15 cellular contexts compared by ENCODE assay signal in genomic region chr10:83522881-83523386, GRCh38.
DNase-seq lines count a peak whose midpoint lies in the region; ATAC-seq and TF ChIP-seq lines count a peak whose summit lies in the region.
"Had no signal": no experiment of that assay in that cellular context is flagged by ENCODE, and none has a peak within 500 bp of the region (broad histone marks: within the 10 kb centered on the region; RNA-seq: fewer than 3 reads in every experiment).

No MANE protein-coding gene starts in this region.

- H3K27me3 ChIP-seq in cardiac muscle cell, result no peaks in the 10 kb centered on the region

- H3K4me3 ChIP-seq in AG09309 (ENCODE audit: control insufficient read depth, low read depth, low read length) (no peak overlapping the region), cardiac muscle cell (no peak overlapping the region)

- DNase-seq in AG09309 (ENCODE audit: low read depth) (peak; percentile 78), amniotic epithelial cell (ENCODE audit: low read depth) (peak; percentile 92), cardiac muscle cell (ENCODE audit: low read depth in 1 of 2, low spot score in 1 of 2) (no peak), omental fat pad (ENCODE audit: low spot score) (no peak), T-helper 1 cell (no peak), medulla oblongata (ENCODE audit: extremely low spot score) (no peak)
- DNase-seq: activated CD4-positive, CD25-positive, alpha-beta regulatory T cell; activated CD8-positive, alpha-beta memory T cell treated with anti-CD3 and anti-CD28 coated beads, Interleukin-2, amount 50 U/mL, for 48 hours; activated naive CD4-positive, alpha-beta T cell treated with anti-CD3 and anti-CD28 coated beads, Interleukin-2, amount 50 U/mL, for 16 hours; kidney; naive thymus-derived CD4-positive, alpha-beta T cell; NCI-H1092; NCI-H2227 treated with DMSO at 0.1 percent for 48 hours had no signal

- H3K27ac ChIP-seq in cardiac muscle cell, result peak overlapping the region; percentile 66

- peak; percentile 87 for ATAC-seq in omental fat pad (ENCODE audit: low FRiP score)
- ATAC-seq in HG02623 (IDR thresholded peaks at IDR 0.05; ENCODE audit: unreplicated experiment), result no peak
- no peak for ATAC-seq in GM18519 (IDR thresholded peaks at IDR 0.05; ENCODE audit: low FRiP score, unreplicated experiment)
- ATAC-seq: naive thymus-derived CD4-positive, alpha-beta T cell had no signal

- no peaks in the 10 kb centered on the region for H3K4me1 ChIP-seq in cardiac muscle cell (ENCODE audit: low read depth)

- H3K36me3 ChIP-seq in cardiac muscle cell, result no peaks in the 10 kb centered on the region

- TF ChIP-seq CTCF in AG09309 (IDR thresholded peaks at IDR 0.05; ENCODE audit: control insufficient read depth, insufficient read depth, low read depth, low read length, missing control alignments) (no peak), cardiac muscle cell (IDR thresholded peaks at IDR 0.05; ENCODE audit: low read depth, low read length) (no peak), omental fat pad (IDR thresholded peaks at IDR 0.05) (no peak)

- no peaks in the 10 kb centered on the region for H3K9me3 ChIP-seq in cardiac muscle cell (ENCODE audit: low read depth)

Comparison
In these comparisons a context has a peak if more than half of its experiments do, and no peak if none do; other contexts are left out.
1. DNase-seq: peak in AG09309 (single experiment) and amniotic epithelial cell (single experiment); none in cardiac muscle cell (0 of 2), omental fat pad (single experiment), T-helper 1 cell (0 of 5) and medulla oblongata (single experiment).